In genomic region chr11:95456704-95457491, GRCh38 we compare ENCODE assay signal across 12 cellular contexts.
DNase-seq lines count a peak whose midpoint lies in the region; ATAC-seq, FAIRE-seq and TF ChIP-seq lines count a peak whose summit lies in the region.
"Had no signal": no experiment of that assay in that cellular context is flagged by ENCODE, and none has a peak within 500 bp of the region (broad histone marks: within the 10 kb centered on the region; RNA-seq: fewer than 3 reads in every experiment).

No MANE protein-coding gene starts in this region.

- H4K8ac ChIP-seq in H1 (ENCODE audit: extremely low read depth, insufficient read depth, low read length) = no peak overlapping the region; the same call in 1 of the 2 replicates
- no peak overlapping the region for H4K8ac ChIP-seq in mesenchymal stem cell (ENCODE audit: low read length)

- H3K9ac ChIP-seq in H1 (replicated peaks in 1 of 4; ENCODE audit: extremely low read depth in 1 of 4, low read depth in 3 of 4, low read length in 3 of 4) = no peak overlapping the region
- no peak overlapping the region for H3K9ac ChIP-seq in mesenchymal stem cell (ENCODE audit: low read length)

- no peak for TF ChIP-seq RAD21 in H1 (IDR thresholded peaks at IDR 0.05 in 1 of 2, conservative IDR thresholded peaks at IDR 0.05 in 1 of 2; ENCODE audit: low read depth in 2 of 2, low read length in 2 of 2)

- H2BK20ac ChIP-seq in H1 (ENCODE audit: low read length) = no peak overlapping the region

- no peak overlapping the region for H2AFZ ChIP-seq in H1 (ENCODE audit: low read length)
- no peak overlapping the region for H2AFZ ChIP-seq in mesenchymal stem cell (ENCODE audit: low read depth, low read length)

- no peak overlapping the region for H3K18ac ChIP-seq in H1 (ENCODE audit: extremely low read depth, low read length)
- H3K18ac ChIP-seq in mesenchymal stem cell (ENCODE audit: low read depth in 1 of 2, low read length in 2 of 2) = no peak overlapping the region

- WGBS in H1 (ENCODE audit: extremely low coverage in 1 of 2, insufficient coverage in 1 of 2, insufficient read length in 1 of 2, insufficient replicate concordance in 2 of 2, low coverage in 1 of 2, low lambda C conversion rate in 2 of 2, missing lambda C conversion rate in 1 of 2), 2 experiments = 90% methylated on average over 7 of the region's 7 CpGs; no CpG with 5 or more reads in 1 of the 2 experiments
- 84% methylated on average over 6 of the region's 7 CpGs for WGBS in mesenchymal stem cell

- POLR2A ChIA-PET in H1 (lab: Charles Lee; ENCODE audit: partially characterized antibody) = interaction anchor here (0.6 kb wide), 1 partner anchor 287 kb away, joined by 3 read pairs; no protein-coding TSS in a partner anchor

- H4K91ac ChIP-seq in H1 (replicated peaks; ENCODE audit: insufficient read length, low read length) (no peak overlapping the region), mesenchymal stem cell (ENCODE audit: low read length) (peak overlapping the region; percentile 2)

- H3K79me1 ChIP-seq in H1 (ENCODE audit: low read depth, low read length) = no peaks in the 10 kb centered on the region; the same call in 1 of the 2 replicates
- no peaks in the 10 kb centered on the region for H3K79me1 ChIP-seq in mesenchymal stem cell (replicated peaks; ENCODE audit: low read length, poor library complexity, severe bottlenecking)

- H3K14ac ChIP-seq in H1 (ENCODE audit: insufficient read length) (no peak overlapping the region), mesenchymal stem cell (ENCODE audit: low read length in 2 of 2) (peak overlapping the region in 1 of 2 experiments; percentile 35)

- H3K23ac ChIP-seq in H1 (ENCODE audit: insufficient read length) (no peak overlapping the region), mesenchymal stem cell (ENCODE audit: low read length in 2 of 2) (no peak overlapping the region)

- H3K4me3 ChIP-seq in H1 (ENCODE audit: extremely low read depth in 1 of 4, insufficient read depth in 2 of 4, low read depth in 3 of 4, low read length in 4 of 4) (no peak overlapping the region), mesenchymal stem cell (ENCODE audit: insufficient read depth in 1 of 2, low read depth in 1 of 2, low read length in 2 of 2) (no peak overlapping the region)

- no peak overlapping the region for H2BK12ac ChIP-seq in H1 (ENCODE audit: low read depth, low read length)
- H2BK12ac ChIP-seq in mesenchymal stem cell (ENCODE audit: low read length in 2 of 2) = no peak overlapping the region

- H3K4ac ChIP-seq in H1 (replicated peaks; ENCODE audit: insufficient read length, low read depth, low read length) (no peak overlapping the region), mesenchymal stem cell (ENCODE audit: low read depth in 1 of 2, low read length in 2 of 2) (no peak overlapping the region)

- H2BK120ac ChIP-seq in H1 (replicated peaks; ENCODE audit: low read depth, low read length) = no peak overlapping the region
- H2BK120ac ChIP-seq in mesenchymal stem cell (ENCODE audit: low read depth, low read length) = no peak overlapping the region

- peak overlapping the region; percentile 6 for H3K56ac ChIP-seq in H1 (replicated peaks; ENCODE audit: insufficient read length, low read depth, low read length)

- no peak overlapping the region for H4K5ac ChIP-seq in H1 (ENCODE audit: insufficient read length, low read depth, low read length)

- no peaks in the 10 kb centered on the region for H3K23me2 ChIP-seq in H1 (ENCODE audit: low read depth, low read length)

- CTCF ChIA-PET in H1 (lab: Charles Lee; ENCODE audit: partially characterized antibody) = interaction anchor here (1.3 to 1.8 kb wide), 3 partner anchors 9 to 305 kb away, joined by 4 to 9 read pairs (median 5); no protein-coding TSS in a partner anchor

- H3K9me3 ChIP-seq in H1 (ENCODE audit: insufficient read depth in 2 of 2, low read depth in 1 of 2, low read length in 1 of 2) = no peaks in the 10 kb centered on the region
- H3K9me3 ChIP-seq in mesenchymal stem cell (ENCODE audit: control insufficient read depth, low read length) = no peaks in the 10 kb centered on the region

- H3K36me3 ChIP-seq in H1 (ENCODE audit: control insufficient read depth in 2 of 4, insufficient read depth in 4 of 4, low read length in 3 of 4) (no peaks in the 10 kb centered on the region; a peak in 1 of 8 replicates), mesenchymal stem cell (ENCODE audit: control insufficient read depth in 1 of 2, insufficient read depth in 2 of 2, low read depth in 1 of 2, low read length in 2 of 2) (no peaks in the 10 kb centered on the region)

- no peaks in the 10 kb centered on the region for H3K79me2 ChIP-seq in H1 (ENCODE audit: control insufficient read depth in 1 of 2, insufficient read depth in 2 of 2, low read length in 2 of 2)

- no peak for TF ChIP-seq POLR2A in H1 (IDR thresholded peaks at IDR 0.05; ENCODE audit: control extremely low read depth in 1 of 2, low read depth in 2 of 2, low read length in 2 of 2)

- H2BK5ac ChIP-seq in H1 (ENCODE audit: low read depth, low read length) (0 out of 2 replicates have a peak overlapping the region, but pooled peaks have one; percentile 27), mesenchymal stem cell (ENCODE audit: low read depth, low read length, poor library complexity, severe bottlenecking) (no peak overlapping the region)

- no peak overlapping the region for H3K4me2 ChIP-seq in H1 (ENCODE audit: insufficient read depth in 1 of 2, low read depth in 2 of 2, low read length in 2 of 2)
- no peak overlapping the region for H3K4me2 ChIP-seq in mesenchymal stem cell (ENCODE audit: low read length, poor library complexity, severe bottlenecking)

- H3K27ac ChIP-seq in H1 (ENCODE audit: low read depth, low read length) (no peak overlapping the region), mesenchymal stem cell (ENCODE audit: low read length, poor library complexity, severe bottlenecking) (no peak overlapping the region)

- H3K27me3 ChIP-seq in H1 (replicated peaks in 1 of 4; ENCODE audit: control insufficient read depth in 3 of 4, extremely low read depth in 1 of 4, insufficient read depth in 3 of 4, low read length in 3 of 4) = no peaks in the 10 kb centered on the region
- no peaks in the 10 kb centered on the region for H3K27me3 ChIP-seq in mesenchymal stem cell (ENCODE audit: control insufficient read depth in 1 of 2, insufficient read depth in 1 of 2, low read length in 2 of 2)

- no peak overlapping the region for H2AK5ac ChIP-seq in H1 (ENCODE audit: low read depth, low read length)
- no peak overlapping the region for H2AK5ac ChIP-seq in mesenchymal stem cell (ENCODE audit: low read length, severe bottlenecking)

- no peak overlapping the region for H2BK15ac ChIP-seq in H1 (ENCODE audit: low read length)
- no peak overlapping the region for H2BK15ac ChIP-seq in mesenchymal stem cell (ENCODE audit: low read depth, poor library complexity, severe bottlenecking)

- no peak for FAIRE-seq in H1 (lab: Jason Lieb, UNC)

- H4K20me1 ChIP-seq in H1 (replicated peaks in 1 of 2; ENCODE audit: control insufficient read depth in 1 of 2, insufficient read depth in 2 of 2, low read length in 2 of 2) = no peaks in the 10 kb centered on the region

- TF ChIP-seq CTCF in H1 (IDR thresholded peaks at IDR 0.05; ENCODE audit: control extremely low read depth in 1 of 3, insufficient read depth in 1 of 3, low read depth in 1 of 3, low read length in 3 of 3) (no peak), GM20000 (IDR thresholded peaks at IDR 0.05; ENCODE audit: extremely low read depth, missing control alignments) (no peak)

- H3K4me1 ChIP-seq in H1 (replicated peaks in 1 of 4; ENCODE audit: control insufficient read depth in 3 of 4, insufficient read depth in 4 of 4, low read length in 3 of 4) = peaks cover 0 to 3% (median 0%) of the 10 kb centered on the region in 4 experiments; a peak in 1 of 7 replicates
- no peaks in the 10 kb centered on the region for H3K4me1 ChIP-seq in mesenchymal stem cell (ENCODE audit: control insufficient read depth, insufficient read depth, low read depth, low read length)

- ATAC-seq in HG03175 (IDR thresholded peaks at IDR 0.05; ENCODE audit: unreplicated experiment) (no peak), GM18868 (IDR thresholded peaks at IDR 0.05; ENCODE audit: unreplicated experiment) (no peak)

- no peak for TF ChIP-seq EP300 in H1 (IDR thresholded peaks at IDR 0.05; ENCODE audit: borderline replicate concordance in 1 of 2, low read depth in 2 of 2, low read length in 2 of 2)

- DNase-seq in Daoy (ENCODE audit: low read depth) (peak; percentile 56), NCI-H69 (lab: John Stamatoyannopoulos, UW) (peak; percentile 78), H1 (ENCODE audit: low read depth in 1 of 2, low spot score in 2 of 2) (no peak), mesenchymal stem cell (peak; percentile 40), HPDE6-E6E7 (ENCODE audit: extremely low spot score) (no peak), GM20000 (ENCODE audit: low spot score) (no peak)
- DNase-seq: DND-41, H9, NCI-H1048, NCI-H146 had no signal

TF ChIP-seq in H1, 55 proteins besides CTCF, POLR2A, EP300 and RAD21:
- no peak for TF ChIP-seq HDAC2 (IDR thresholded peaks at IDR 0.05; ENCODE audit: borderline replicate concordance in 1 of 2, low read depth in 2 of 2, low read length in 2 of 2)
- peak; percentile 30; the same call in 1 of the 2 replicates for TF ChIP-seq USF2 (IDR thresholded peaks at IDR 0.05; ENCODE audit: low read length)
TF ChIP-seq in H1: peak in this region for 1.

Comparison
In these comparisons a context has a peak if more than half of its experiments do, and no peak if none do; other contexts are left out.
1. DNase-seq: peak in Daoy (single experiment), NCI-H69 (single experiment) and mesenchymal stem cell (single experiment); none in H1 (0 of 2), HPDE6-E6E7 (single experiment) and GM20000 (single experiment).